1 cellular context compared by ENCODE assay signal in genomic region chr13:46698910-46699460, GRCh38.
TF ChIP-seq lines count a peak whose summit lies in the region.

No MANE protein-coding gene starts in this region.

TF ChIP-seq in endothelial cell of umbilical vein, 7 proteins besides CTCF, POLR2A, EP300 and RAD21 (continued from another document):
- TF ChIP-seq POLR2AphosphoS5 (IDR thresholded peaks at IDR 0.05; ENCODE audit: insufficient read depth, low read depth, low read length) (no peak), GATA2 (IDR thresholded peaks at IDR 0.05; ENCODE audit: insufficient read depth, insufficient read length, low read depth, low read length) (no peak), JUN (IDR thresholded peaks at IDR 0.05; ENCODE audit: borderline replicate concordance, insufficient read depth, insufficient read length, low read depth) (no peak)
